ENCODE assay signal across 8 cellular contexts in genomic region chr6:5995705-5996686, GRCh38. TPM values are rescaled to one million over a fixed set of nuclear protein-coding genes. Genes with fewer than 3 reads are reported as not detected.
A peak's percentile ranks its signal among the peaks of the same experiment; 100 is the strongest.
DNase-seq lines count a peak whose midpoint lies in the region; ATAC-seq and TF ChIP-seq lines count a peak whose summit lies in the region.

No MANE protein-coding gene starts in this region.

- H4K5ac ChIP-seq in IMR-90 (ENCODE audit: low read depth, low read length), result no peak overlapping the region

- peaks cover 73 to 74% of the 10 kb centered on the region in 2 donors for H3K27me3 Mint-ChIP-seq in CD4-positive, alpha-beta memory T cell
- peaks cover 100% of the 10 kb centered on the region for H3K27me3 Mint-ChIP-seq in nephron (ENCODE audit: low read depth)

- CTCF ChIA-PET in CD4-positive, alpha-beta memory T cell (lab: Charles Lee; ENCODE audit: partially characterized antibody), result interaction anchor here (1.1 kb wide), 1 partner anchor 12 kb away, joined by 3 read pairs; no protein-coding TSS in a partner anchor
- CTCF ChIA-PET in IMR-90 (lab: Yijun Ruan, JAX), result no interaction called here

- no peak for TF ChIP-seq RAD21 in IMR-90 (IDR thresholded peaks at IDR 0.05; ENCODE audit: low read length)

- dilution Hi-C loops in IMR-90 (cut with HindIII; ENCODE audit: low sequenced_read_pairs, unreplicated experiment), result no loop called here

- no peak overlapping the region for H4K8ac ChIP-seq in IMR-90 (ENCODE audit: low read depth in 2 of 2, low read length in 2 of 2)

- no peak overlapping the region for H3K9ac ChIP-seq in IMR-90 (ENCODE audit: low read depth, low read length)

- no peaks in the 10 kb centered on the region; the same call in 1 of the 2 replicates for H4K20me1 ChIP-seq in IMR-90 (ENCODE audit: insufficient read depth, low read length)

- no peaks in the 10 kb centered on the region for H3K79me1 ChIP-seq in IMR-90 (ENCODE audit: low read depth in 1 of 2, low read length in 2 of 2)

- H3K27ac Mint-ChIP-seq in CD4-positive, alpha-beta memory T cell, result peak overlapping the region in 5 of 7 donors; percentile 47 to 79 (median 62)
- peak overlapping the region in 1 of 3 experiments; percentile 71 for H3K27ac Mint-ChIP-seq in nephron

- peaks cover 32 to 70% (median 48%) of the 10 kb centered on the region in 4 donors for H3K4me1 Mint-ChIP-seq in CD4-positive, alpha-beta memory T cell
- H3K4me1 Mint-ChIP-seq in nephron, result peaks cover 43% of the 10 kb centered on the region

- H3K36me3 ChIP-seq in CD4-positive, alpha-beta memory T cell (ENCODE audit: insufficient read depth, low read length), result no peaks in the 10 kb centered on the region
- no peaks in the 10 kb centered on the region for H3K36me3 ChIP-seq in IMR-90 (ENCODE audit: control insufficient read depth, insufficient read depth, low read length)

- H3K4me1 ChIP-seq in CD4-positive, alpha-beta memory T cell (ENCODE audit: insufficient read depth, low read length), result peaks cover 55% of the 10 kb centered on the region
- no peaks in the 10 kb centered on the region; the same call in 1 of the 2 replicates for H3K4me1 ChIP-seq in IMR-90 (ENCODE audit: control insufficient read depth, insufficient read depth, low read length)

- peaks cover 2 to 41% (median 21%) of the 10 kb centered on the region in 8 donors for H3K9me3 Mint-ChIP-seq in CD4-positive, alpha-beta memory T cell
- peaks cover 4% of the 10 kb centered on the region for H3K9me3 Mint-ChIP-seq in nephron

- H2BK20ac ChIP-seq in IMR-90 (ENCODE audit: low read depth, low read length), result no peak overlapping the region

- H2AFZ ChIP-seq in IMR-90 (replicated peaks; ENCODE audit: low read length, poor library complexity), result peak overlapping the region; percentile 80

- TF ChIP-seq POLR2A in IMR-90 (IDR thresholded peaks at IDR 0.05; ENCODE audit: low read depth, low read length), result no peak

- H3K56ac ChIP-seq in IMR-90 (ENCODE audit: extremely low read depth, insufficient read depth, low read length), result no peak overlapping the region

- H4K91ac ChIP-seq in IMR-90 (ENCODE audit: insufficient read depth, low read depth, low read length), result no peak overlapping the region

- no peak overlapping the region for H3K4ac ChIP-seq in IMR-90 (ENCODE audit: low read depth, low read length)

- no peak overlapping the region for H2AK5ac ChIP-seq in IMR-90 (ENCODE audit: low read depth, low read length)

- H3K4me2 ChIP-seq in IMR-90 (ENCODE audit: low read depth, low read length), result peak overlapping the region; percentile 95

- H2BK5ac ChIP-seq in IMR-90 (ENCODE audit: low read depth, low read length, poor library complexity, severe bottlenecking), result no peak overlapping the region

- no peak overlapping the region for H2AK9ac ChIP-seq in IMR-90 (replicated peaks; ENCODE audit: low read depth, low read length, poor library complexity)

- no CpG with 5 or more reads among the region's 50 CpGs for WGBS in IMR-90 (ENCODE audit: extremely low coverage in 2 of 2, insufficient read length in 1 of 2), 2 experiments

- DNase-seq in CD4-positive, alpha-beta memory T cell, result peak in 2 of 5 donors; percentile 26 to 50
- peak; percentile 19 for DNase-seq in IMR-90
- DNase-seq in UCSD-AML1 (lab: John Stamatoyannopoulos, UW; ENCODE audit: unreplicated experiment), result peak; percentile 37
- peak; percentile 85 for DNase-seq in fibroblast of mammary gland (ENCODE audit: low read depth)
- no peak for DNase-seq in GDM1 (lab: John Stamatoyannopoulos, UW)
- DNase-seq in NCI-H510A (lab: John Stamatoyannopoulos, UW), result no peak

- intact Hi-C loops in CD4-positive, alpha-beta memory T cell (cut with micrococcal nuclease), result loop anchor here (1.0 to 10.0 kb wide), 2 partner anchors 9 to 131 kb away; no protein-coding TSS in a partner anchor
- intact Hi-C loops in IMR-90 (cut with micrococcal nuclease), result loop anchor here (1.0 to 5.0 kb wide), 2 partner anchors 525 to 574 kb away; no protein-coding TSS in a partner anchor

- peak; percentile 75 for ATAC-seq in IMR-90 (ENCODE audit: low read depth)
- ATAC-seq in GM21786 (IDR thresholded peaks at IDR 0.05; ENCODE audit: unreplicated experiment), result no peak

- BruUV-seq in IMR-90 (replicated peaks; lab: Mats Ljungman, UMichigan), result no TSS peak

- no peaks in the 10 kb centered on the region for H3K9me1 ChIP-seq in IMR-90 (ENCODE audit: insufficient read depth, low read length)

- no peak overlapping the region for H3K14ac ChIP-seq in IMR-90 (replicated peaks; ENCODE audit: low read depth, low read length)

- H3K4me3 ChIP-seq in CD4-positive, alpha-beta memory T cell (ENCODE audit: low read length in 2 of 2), result peak overlapping the region; percentile 63 to 81
- H3K4me3 ChIP-seq in IMR-90 (ENCODE audit: insufficient read depth, low read depth, low read length) (peak overlapping the region; percentile 87), fibroblast of mammary gland (ENCODE audit: control insufficient read depth, low read depth, low read length) (peak overlapping the region; percentile 56)

- H3K27ac ChIP-seq in CD4-positive, alpha-beta memory T cell (ENCODE audit: low read depth, low read length), result no peak overlapping the region
- no peak overlapping the region for H3K27ac ChIP-seq in IMR-90 (ENCODE audit: insufficient read depth, low read length)

- peaks cover 82% of the 10 kb centered on the region for H3K27me3 ChIP-seq in CD4-positive, alpha-beta memory T cell (ENCODE audit: insufficient read depth, low read length)
- peaks cover 71% of the 10 kb centered on the region for H3K27me3 ChIP-seq in IMR-90 (ENCODE audit: control insufficient read depth, insufficient read depth, low read length)

- POLR2A ChIA-PET in CD4-positive, alpha-beta memory T cell (lab: Charles Lee; ENCODE audit: partially characterized antibody), result interaction anchor here (0.7 kb wide), 1 partner anchor 8 kb away, joined by 3 read pairs; no protein-coding TSS in a partner anchor
- POLR2A ChIA-PET in IMR-90 (lab: Charles Lee; ENCODE audit: unreplicated experiment), result no interaction called here

- H3K4me3 Mint-ChIP-seq in CD4-positive, alpha-beta memory T cell, result peak overlapping the region; percentile 88 to 99 (median 94)
- H3K4me3 Mint-ChIP-seq in nephron, result peak overlapping the region; percentile 88 to 94 (median 90)

- H3K23ac ChIP-seq in IMR-90 (ENCODE audit: low read depth, low read length), result no peak overlapping the region

- H3K9me3 ChIP-seq in CD4-positive, alpha-beta memory T cell (ENCODE audit: control insufficient read depth in 1 of 2, low read length in 2 of 2), result no peaks in the 10 kb centered on the region
- peaks cover 4% of the 10 kb centered on the region; the same call in 1 of the 2 replicates for H3K9me3 ChIP-seq in IMR-90 (ENCODE audit: control insufficient read depth, insufficient read depth, low read length)

- 0 out of 2 replicates have a peak, but pooled peaks have one; percentile 24 for TF ChIP-seq CTCF in IMR-90 (conservative IDR thresholded peaks at IDR 0.05; ENCODE audit: low read depth, low read length)
- peak; percentile 44 for TF ChIP-seq CTCF in fibroblast of mammary gland (conservative IDR thresholded peaks at IDR 0.05; ENCODE audit: control insufficient read depth, insufficient read depth, low read depth, low read length)
- TF ChIP-seq CTCF in nephron (IDR thresholded peaks at IDR 0.05; ENCODE audit: unreplicated experiment in 3 of 3), result peak; percentile 31 to 44 (median 41)

- no peak overlapping the region for H2BK15ac ChIP-seq in IMR-90 (ENCODE audit: low read depth, low read length)

- in situ Hi-C loops in IMR-90 (cut with MboI; ENCODE audit: low sequenced_read_pairs), result loop anchor here (25.0 kb wide), 1 partner anchor 534 kb away; no protein-coding TSS in a partner anchor

- H3K18ac ChIP-seq in IMR-90 (ENCODE audit: low read depth, low read length), result no peak overlapping the region

- peaks cover 4 to 10% of the 10 kb centered on the region in 2 donors for H3K36me3 Mint-ChIP-seq in CD4-positive, alpha-beta memory T cell
- H3K36me3 Mint-ChIP-seq in nephron (ENCODE audit: low read depth), result no peaks in the 10 kb centered on the region

- H2BK120ac ChIP-seq in IMR-90 (ENCODE audit: low read depth, low read length), result no peak overlapping the region

TF ChIP-seq in IMR-90, 13 proteins besides CTCF, POLR2A, EP300 and RAD21:
- TF ChIP-seq RCOR1 (IDR thresholded peaks at IDR 0.05; ENCODE audit: insufficient replicate concordance, low read length) (no peak), CHD1 (IDR thresholded peaks at IDR 0.05; ENCODE audit: low read depth, low read length) (no peak), NFE2L2 (IDR thresholded peaks at IDR 0.05; ENCODE audit: low read depth, low read length) (no peak), BHLHE40 (IDR thresholded peaks at IDR 0.05; ENCODE audit: low read depth, low read length) (peak; percentile 38; the same call in 1 of the 2 replicates)
TF ChIP-seq in IMR-90: peak in this region for 1.

RNA-seq across cellular contexts. Expression of gene NRN1, which starts 10.7 kb away (rescaled TPM):
- total RNA-seq in CD4-positive, alpha-beta memory T cell, result under 1 TPM in 1 of 2 experiments, not detected in 1; 0.49 TPM
- polyA plus RNA-seq in CD4-positive, alpha-beta memory T cell, result not detected
- total RNA-seq in IMR-90 (2012; rRNA removed), result 0.28 TPM in 1 of 2 replicates, not detected in the other
- polyA plus RNA-seq in IMR-90 (2012; rRNA removed), result not detected in 2 replicates
- not detected in 2 replicates for polyA plus RNA-seq in IMR-90 (2012; cell fraction: cytosol; rRNA removed)
- not detected in 2 replicates for polyA plus RNA-seq in IMR-90 (2012; cell fraction: nucleus; rRNA removed; ENCODE audit: low replicate concordance)

Comparison
In these comparisons a context has a peak if more than half of its experiments do, and no peak if none do; other contexts are left out.
1. DNase-seq: peak in IMR-90 (single experiment), UCSD-AML1 (single experiment) and fibroblast of mammary gland (single experiment); none in GDM1 (single experiment) and NCI-H510A (single experiment).
2. Peak in every context shown above with its lines, with median percentiles within 50 percentile points of each other: H3K4me3 ChIP-seq and CTCF ChIP-seq.